In genomic region chr18:12336887-12337286, GRCh38 we compare ENCODE assay signal across 12 cellular contexts. TPM values are rescaled to one million over a fixed set of nuclear protein-coding genes. Genes with fewer than 3 reads are reported as not detected.
A peak's percentile ranks its signal among the peaks of the same experiment; 100 is the strongest.
DNase-seq lines count a peak whose midpoint lies in the region; ATAC-seq and TF ChIP-seq lines count a peak whose summit lies in the region.
"Had no signal": no experiment of that assay in that cellular context is flagged by ENCODE, and none has a peak within 500 bp of the region (broad histone marks: within the 10 kb centered on the region; RNA-seq: fewer than 3 reads in every experiment).

No MANE protein-coding gene starts in this region.

- H3K4me1 ChIP-seq in skeletal muscle satellite cell (ENCODE audit: control insufficient read depth, insufficient read depth, low read length): peaks cover 10% of the 10 kb centered on the region

- H3K36me3 ChIP-seq in skeletal muscle satellite cell (ENCODE audit: insufficient read depth, low read length): peaks cover 58% of the 10 kb centered on the region

- no peak for ATAC-seq in HG02852 (IDR thresholded peaks at IDR 0.05; ENCODE audit: unreplicated experiment)

- H3K4me3 ChIP-seq in fibroblast of villous mesenchyme (ENCODE audit: low read depth, low read length) (no peak overlapping the region), skeletal muscle satellite cell (ENCODE audit: low read length) (no peak overlapping the region)
- H3K4me3 ChIP-seq: heart right ventricle had no signal

- H3K27me3 ChIP-seq in skeletal muscle satellite cell (ENCODE audit: control insufficient read depth, insufficient read depth, low read length): no peaks in the 10 kb centered on the region
- H3K27me3 ChIP-seq: heart right ventricle had no signal

- peak; percentile 33 for DNase-seq in NCI-H2107 treated with DMSO at 0.1 percent for 48 hours (lab: John Stamatoyannopoulos, UW; ENCODE audit: unreplicated experiment)
- no peak for DNase-seq in NCI-H2107 (lab: John Stamatoyannopoulos, UW)
- DNase-seq in NCI-H460 (ENCODE audit: extremely low read depth, low read depth): peak; percentile 3
- DNase-seq in fibroblast of villous mesenchyme (ENCODE audit: low read depth): peak; percentile 50
- DNase-seq in AG08396 (ENCODE audit: low spot score): no peak
- DNase-seq in posterior cingulate gyrus: no peak
- DNase-seq: activated CD4-positive, alpha-beta T cell treated with anti-CD3 and anti-CD28 coated beads for 48 hours; amygdala; heart right ventricle; occipital lobe had no signal

- H3K9me3 ChIP-seq in skeletal muscle satellite cell (replicated peaks; ENCODE audit: low read length): no peaks in the 10 kb centered on the region
- H3K9me3 ChIP-seq: heart right ventricle had no signal

- intact Hi-C loops in posterior cingulate gyrus (cut with DNase I): no loop called here

- H3K9ac ChIP-seq in skeletal muscle satellite cell (ENCODE audit: low read depth, low read length): no peak overlapping the region

- TF ChIP-seq CTCF in fibroblast of villous mesenchyme (IDR thresholded peaks at IDR 0.05; ENCODE audit: insufficient read depth, low read depth, low read length): no peak

- peak overlapping the region; percentile 2 for H3K4me2 ChIP-seq in skeletal muscle satellite cell (ENCODE audit: low read length)

RNA-seq across cellular contexts. Expression of gene TUBB6, which starts 28.8 kb away (rescaled TPM):
- total RNA-seq in NCI-H460 (2014; rRNA removed; shearing (Covaris generic)): 87.1 and 102 TPM in 2 replicates
- 135 and 145 TPM in 2 replicates for polyA plus RNA-seq in NCI-H460 (2014; cell fraction: nucleus; rRNA removed)
- 821 and 1,150 TPM in 2 replicates for total RNA-seq in fibroblast of villous mesenchyme
- total RNA-seq in skeletal muscle satellite cell (2012; rRNA removed): 661 and 1,104 TPM in 2 replicates

RNA-seq across cellular contexts. Expression of gene AFG3L2, which starts 40.1 kb away (rescaled TPM):
- total RNA-seq in NCI-H460 (2014; rRNA removed; shearing (Covaris generic)): 57.3 and 57.5 TPM in 2 replicates
- polyA plus RNA-seq in NCI-H460 (2014; cell fraction: nucleus; rRNA removed): 77.6 and 81.3 TPM in 2 replicates
- 43.5 and 63.0 TPM in 2 replicates for total RNA-seq in fibroblast of villous mesenchyme
- 40.0 and 61.6 TPM in 2 replicates for total RNA-seq in skeletal muscle satellite cell (2012; rRNA removed)

Comparison
In these comparisons a context has a peak if more than half of its experiments do, and no peak if none do; other contexts are left out.
1. DNase-seq: peak in NCI-H2107 treated with DMSO at 0.1 percent for 48 hours (single experiment), NCI-H460 (single experiment) and fibroblast of villous mesenchyme (single experiment); none in NCI-H2107 (single experiment), AG08396 (single experiment) and posterior cingulate gyrus (0 of 10).